ENCODE assay signal across 1 cellular context in genomic region chr16:85554114-85554790, GRCh38.
TF ChIP-seq lines count a peak whose summit lies in the region.

No MANE protein-coding gene starts in this region.

TF ChIP-seq in K562, 482 proteins besides CTCF, POLR2A, EP300 and RAD21 (continued from another document and continues in another):
- TF ChIP-seq MGA (IDR thresholded peaks at IDR 0.05) (no peak), THAP7 (CRISPR knock-in tag; IDR thresholded peaks at IDR 0.05) (no peak), PRDM10 (IDR thresholded peaks at IDR 0.05; ENCODE audit: partially characterized antibody) (no peak), ZNF384 (IDR thresholded peaks at IDR 0.05; ENCODE audit: low read depth, low read length) (peak; percentile 67; the same call in 1 of the 2 replicates), BRD9 (IDR thresholded peaks at IDR 0.05; ENCODE audit: low read depth, partially characterized antibody) (peak; percentile 17), ZBTB8A (IDR thresholded peaks at IDR 0.05; ENCODE audit: partially characterized antibody) (no peak), MIER1 (IDR thresholded peaks at IDR 0.05; ENCODE audit: low read depth) (no peak), ARID1B (IDR thresholded peaks at IDR 0.05) (peak; percentile 96), TEAD4 (IDR thresholded peaks at IDR 0.05; ENCODE audit: low read length) (peak; percentile 91), TEAD4 (CRISPR knock-in tag; IDR thresholded peaks at IDR 0.05; ENCODE audit: borderline replicate concordance) (no peak), ZFP30 (CRISPR knock-in tag; IDR thresholded peaks at IDR 0.05; ENCODE audit: borderline replicate concordance) (no peak), ZNF583 (CRISPR knock-in tag; IDR thresholded peaks at IDR 0.05) (no peak), ARID3A (IDR thresholded peaks at IDR 0.05; ENCODE audit: borderline replicate concordance, low read depth, low read length) (no peak), NUFIP1 (IDR thresholded peaks at IDR 0.05; ENCODE audit: partially characterized antibody) (no peak), THRAP3 (IDR thresholded peaks at IDR 0.05; ENCODE audit: borderline replicate concordance) (no peak), MCM5 (IDR thresholded peaks at IDR 0.05; ENCODE audit: low read depth) (no peak), NCOA6 (IDR thresholded peaks at IDR 0.05) (no peak), L3MBTL2 (IDR thresholded peaks at IDR 0.05) (peak; percentile 67), ZNF282 (CRISPR knock-in tag; IDR thresholded peaks at IDR 0.05) (no peak), AFF4 (CRISPR knock-in tag; IDR thresholded peaks at IDR 0.05) (peak; percentile 67; the same call in 1 of the 2 replicates), ZNF354B (CRISPR knock-in tag; IDR thresholded peaks at IDR 0.05) (no peak)
- TF ChIP-seq, protein P1, sequence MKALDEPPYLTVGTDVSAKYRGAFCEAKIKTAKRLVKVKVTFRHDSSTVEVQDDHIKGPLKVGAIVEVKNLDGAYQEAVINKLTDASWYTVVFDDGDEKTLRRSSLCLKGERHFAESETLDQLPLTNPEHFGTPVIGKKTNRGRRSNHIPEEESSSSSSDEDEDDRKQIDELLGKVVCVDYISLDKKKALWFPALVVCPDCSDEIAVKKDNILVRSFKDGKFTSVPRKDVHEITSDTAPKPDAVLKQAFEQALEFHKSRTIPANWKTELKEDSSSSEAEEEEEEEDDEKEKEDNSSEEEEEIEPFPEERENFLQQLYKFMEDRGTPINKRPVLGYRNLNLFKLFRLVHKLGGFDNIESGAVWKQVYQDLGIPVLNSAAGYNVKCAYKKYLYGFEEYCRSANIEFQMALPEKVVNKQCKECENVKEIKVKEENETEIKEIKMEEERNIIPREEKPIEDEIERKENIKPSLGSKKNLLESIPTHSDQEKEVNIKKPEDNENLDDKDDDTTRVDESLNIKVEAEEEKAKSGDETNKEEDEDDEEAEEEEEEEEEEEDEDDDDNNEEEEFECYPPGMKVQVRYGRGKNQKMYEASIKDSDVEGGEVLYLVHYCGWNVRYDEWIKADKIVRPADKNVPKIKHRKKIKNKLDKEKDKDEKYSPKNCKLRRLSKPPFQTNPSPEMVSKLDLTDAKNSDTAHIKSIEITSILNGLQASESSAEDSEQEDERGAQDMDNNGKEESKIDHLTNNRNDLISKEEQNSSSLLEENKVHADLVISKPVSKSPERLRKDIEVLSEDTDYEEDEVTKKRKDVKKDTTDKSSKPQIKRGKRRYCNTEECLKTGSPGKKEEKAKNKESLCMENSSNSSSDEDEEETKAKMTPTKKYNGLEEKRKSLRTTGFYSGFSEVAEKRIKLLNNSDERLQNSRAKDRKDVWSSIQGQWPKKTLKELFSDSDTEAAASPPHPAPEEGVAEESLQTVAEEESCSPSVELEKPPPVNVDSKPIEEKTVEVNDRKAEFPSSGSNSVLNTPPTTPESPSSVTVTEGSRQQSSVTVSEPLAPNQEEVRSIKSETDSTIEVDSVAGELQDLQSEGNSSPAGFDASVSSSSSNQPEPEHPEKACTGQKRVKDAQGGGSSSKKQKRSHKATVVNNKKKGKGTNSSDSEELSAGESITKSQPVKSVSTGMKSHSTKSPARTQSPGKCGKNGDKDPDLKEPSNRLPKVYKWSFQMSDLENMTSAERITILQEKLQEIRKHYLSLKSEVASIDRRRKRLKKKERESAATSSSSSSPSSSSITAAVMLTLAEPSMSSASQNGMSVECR (CRISPR knock-in tag; IDR thresholded peaks at IDR 0.05) = peak; percentile 49
- TF ChIP-seq, protein P2, sequence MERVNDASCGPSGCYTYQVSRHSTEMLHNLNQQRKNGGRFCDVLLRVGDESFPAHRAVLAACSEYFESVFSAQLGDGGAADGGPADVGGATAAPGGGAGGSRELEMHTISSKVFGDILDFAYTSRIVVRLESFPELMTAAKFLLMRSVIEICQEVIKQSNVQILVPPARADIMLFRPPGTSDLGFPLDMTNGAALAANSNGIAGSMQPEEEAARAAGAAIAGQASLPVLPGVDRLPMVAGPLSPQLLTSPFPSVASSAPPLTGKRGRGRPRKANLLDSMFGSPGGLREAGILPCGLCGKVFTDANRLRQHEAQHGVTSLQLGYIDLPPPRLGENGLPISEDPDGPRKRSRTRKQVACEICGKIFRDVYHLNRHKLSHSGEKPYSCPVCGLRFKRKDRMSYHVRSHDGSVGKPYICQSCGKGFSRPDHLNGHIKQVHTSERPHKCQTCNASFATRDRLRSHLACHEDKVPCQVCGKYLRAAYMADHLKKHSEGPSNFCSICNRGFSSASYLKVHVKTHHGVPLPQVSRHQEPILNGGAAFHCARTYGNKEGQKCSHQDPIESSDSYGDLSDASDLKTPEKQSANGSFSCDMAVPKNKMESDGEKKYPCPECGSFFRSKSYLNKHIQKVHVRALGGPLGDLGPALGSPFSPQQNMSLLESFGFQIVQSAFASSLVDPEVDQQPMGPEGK (CRISPR knock-in tag; IDR thresholded peaks at IDR 0.05; ENCODE audit: borderline replicate concordance) = peak; percentile 67; the same call in 1 of the 2 replicates
